Comparison of ENCODE assay signal across 21 cellular contexts in the genomic region with DNA sequence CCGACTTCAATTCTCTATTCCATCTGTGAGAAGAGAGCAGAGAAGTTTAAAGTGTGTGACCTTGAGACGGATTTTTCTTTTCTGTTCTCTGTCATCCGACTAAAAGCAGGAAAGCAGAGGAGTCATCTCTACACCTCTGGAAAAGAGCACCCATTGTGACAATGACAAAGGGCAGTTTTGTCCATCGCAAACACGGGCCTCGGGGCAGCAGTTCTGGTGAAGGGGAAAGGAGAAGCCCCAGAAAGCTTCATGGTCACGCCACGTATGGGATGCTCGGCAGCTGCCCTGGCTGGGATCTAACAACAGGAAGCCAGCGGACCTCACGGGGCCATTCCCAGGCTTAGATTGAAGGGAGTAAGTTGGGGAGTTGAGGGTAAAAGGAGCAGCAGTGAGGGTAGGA. TPM values are rescaled to one million over a fixed set of nuclear protein-coding genes. Genes with fewer than 3 reads are reported as not detected.
A peak's percentile ranks its signal among the peaks of the same experiment; 100 is the strongest.
DNase-seq lines count a peak whose midpoint lies in the region; ATAC-seq, FAIRE-seq and TF ChIP-seq lines count a peak whose summit lies in the region.
"Had no signal": no experiment of that assay in that cellular context is flagged by ENCODE, and none has a peak within 500 bp of the region (broad histone marks: within the 10 kb centered on the region; RNA-seq: fewer than 3 reads in every experiment).

No MANE protein-coding gene starts in this region.

- no peak overlapping the region for H4K8ac ChIP-seq in neuronal stem cell (ENCODE audit: low read depth, low read length)

- H2BK5ac ChIP-seq in neuronal stem cell (ENCODE audit: low read length): no peak overlapping the region

- H3K27ac ChIP-seq in K562 (ENCODE audit: extremely low read depth, low read depth, low read length): no peak overlapping the region
- H3K27ac ChIP-seq in neuronal stem cell (replicated peaks; ENCODE audit: low read length): no peak overlapping the region
- H3K27ac ChIP-seq: 22Rv1 had no signal

- no peak for TF ChIP-seq POLR2A in K562 (conservative IDR thresholded peaks at IDR 0.05)

- no peak overlapping the region for H3K14ac ChIP-seq in neuronal stem cell (ENCODE audit: low read length)

- no peak for TF ChIP-seq CTCF in K562 (IDR thresholded peaks at IDR 0.05 in 2 of 3, conservative IDR thresholded peaks at IDR 0.05 in 1 of 3; ENCODE audit: insufficient read depth in 2 of 3, low read depth in 1 of 3, low read length in 3 of 3)

- no peak overlapping the region for H4K91ac ChIP-seq in neuronal stem cell (ENCODE audit: low read depth, low read length, poor library complexity)

- H3K79me1 ChIP-seq in neuronal stem cell (ENCODE audit: low read depth, low read length): no peaks in the 10 kb centered on the region

- no peaks in the 10 kb centered on the region for H4K20me1 ChIP-seq in K562 (replicated peaks; ENCODE audit: control insufficient read depth, insufficient read depth, low read length)

- H3K36me3 Mint-ChIP-seq in activated naive CD8-positive, alpha-beta T cell: peaks cover 6% of the 10 kb centered on the region
- H3K36me3 Mint-ChIP-seq in activated naive CD8-positive, alpha-beta T cell treated with anti-CD3 and anti-CD28 coated beads for 36 hours: peaks cover 14% of the 10 kb centered on the region
- H3K36me3 Mint-ChIP-seq: CD4-positive, alpha-beta memory T cell had no signal

- H3K9me3 Mint-ChIP-seq in activated naive CD8-positive, alpha-beta T cell (ENCODE audit: low read depth): no peaks in the 10 kb centered on the region
- peaks cover 4% of the 10 kb centered on the region for H3K9me3 Mint-ChIP-seq in activated naive CD8-positive, alpha-beta T cell treated with anti-CD3 and anti-CD28 coated beads for 36 hours

- WGBS in K562 (ENCODE audit: insufficient coverage, low coverage, missing lambda C conversion rate): 80% methylated on average over 11 of the region's 11 CpGs
- WGBS in neuronal stem cell (ENCODE audit: extremely low coverage in 2 of 2, insufficient read length in 2 of 2, insufficient replicate concordance in 1 of 2), 2 donors: no CpG with 5 or more reads among the region's 11 CpGs

- peaks cover 0 to 15% of the 10 kb centered on the region in 2 experiments; a peak in 2 of 5 replicates for H3K4me1 ChIP-seq in K562 (replicated peaks in 1 of 2; ENCODE audit: control insufficient read depth in 2 of 2, insufficient read depth in 2 of 2, low read length in 2 of 2)
- no peaks in the 10 kb centered on the region for H3K4me1 ChIP-seq in neuronal stem cell (ENCODE audit: control insufficient read depth in 2 of 2, insufficient read depth in 1 of 2, low read depth in 1 of 2, low read length in 2 of 2)
- H3K4me1 ChIP-seq: Caco-2 had no signal

- DNase-seq in activated naive CD8-positive, alpha-beta T cell treated with anti-CD3 and anti-CD28 coated beads for 36 hours: no peak
- DNase-seq in GM19239 (ENCODE audit: insufficient read length, low spot score): no peak
- DNase-seq in K562 (ENCODE audit: extremely low read depth in 1 of 4, low spot score in 3 of 4): no peak
- no peak for DNase-seq in neuronal stem cell (ENCODE audit: low spot score)
- no peak for DNase-seq in OCI-M1 (lab: John Stamatoyannopoulos, UW)
- DNase-seq: C1 segment of cervical spinal cord; Caco-2; CD4-positive, alpha-beta memory T cell; DMS153; EL; GDM1; H7; HCEC 1CT had no signal

- H3K27ac Mint-ChIP-seq in activated naive CD8-positive, alpha-beta T cell: peak overlapping the region; percentile 94
- H3K27ac Mint-ChIP-seq in activated naive CD8-positive, alpha-beta T cell treated with anti-CD3 and anti-CD28 coated beads for 36 hours: no peak overlapping the region
- H3K27ac Mint-ChIP-seq: B cell had no signal

- no peak overlapping the region for H3K23ac ChIP-seq in neuronal stem cell (ENCODE audit: low read depth, low read length, poor library complexity)

- in situ Hi-C loops in K562 (cut with MboI): no loop called here

- peak overlapping the region; percentile 7; the same call in 1 of the 2 replicates for H2AFZ ChIP-seq in K562 (ENCODE audit: low read depth, low read length)
- peak overlapping the region; percentile 22 for H2AFZ ChIP-seq in neuronal stem cell (ENCODE audit: low read length)

- H2AK5ac ChIP-seq in neuronal stem cell (ENCODE audit: low read depth, low read length): no peak overlapping the region

- H3K4me3 Mint-ChIP-seq in activated naive CD8-positive, alpha-beta T cell: no peak overlapping the region
- H3K4me3 Mint-ChIP-seq in activated naive CD8-positive, alpha-beta T cell treated with anti-CD3 and anti-CD28 coated beads for 36 hours: no peak overlapping the region
- H3K4me3 Mint-ChIP-seq: B cell; CD4-positive, alpha-beta memory T cell had no signal

- ATAC-seq in K562 (no peak), HG03108 (IDR thresholded peaks at IDR 0.05; ENCODE audit: unreplicated experiment) (no peak), GM21528 (IDR thresholded peaks at IDR 0.05; ENCODE audit: low FRiP score, unreplicated experiment) (no peak)
- ATAC-seq: GM12878 had no signal

- H3K27me3 Mint-ChIP-seq in activated naive CD8-positive, alpha-beta T cell: no peaks in the 10 kb centered on the region
- H3K27me3 Mint-ChIP-seq in activated naive CD8-positive, alpha-beta T cell treated with anti-CD3 and anti-CD28 coated beads for 36 hours: no peaks in the 10 kb centered on the region
- H3K27me3 Mint-ChIP-seq: B cell; CD4-positive, alpha-beta memory T cell had no signal

- no peak overlapping the region for H2BK120ac ChIP-seq in neuronal stem cell (ENCODE audit: low read depth, low read length)

- no peaks in the 10 kb centered on the region for H3K36me3 ChIP-seq in K562 (ENCODE audit: control insufficient read depth, insufficient read depth, low read length)
- no peaks in the 10 kb centered on the region for H3K36me3 ChIP-seq in neuronal stem cell (replicated peaks in 1 of 2; ENCODE audit: control insufficient read depth in 2 of 2, insufficient read depth in 2 of 2, low read length in 2 of 2)

- no peak overlapping the region for H2BK15ac ChIP-seq in neuronal stem cell (ENCODE audit: low read length)

- no peak overlapping the region for H2BK12ac ChIP-seq in neuronal stem cell (ENCODE audit: low read length)

- H3K4me3 ChIP-seq in K562 (no peak overlapping the region), neuronal stem cell (ENCODE audit: low read length in 2 of 2) (no peak overlapping the region)
- H3K4me3 ChIP-seq: GM12878 had no signal

- H3K9ac ChIP-seq in K562 (ENCODE audit: insufficient read depth in 1 of 2, low read depth in 2 of 2, low read length in 2 of 2) (no peak overlapping the region), neuronal stem cell (ENCODE audit: low read depth, low read length, poor library complexity) (no peak overlapping the region)

- POLR2A ChIA-PET in K562 (lab: Yijun Ruan, JAX): interaction anchor here (1.2 kb wide), 1 partner anchor 8 kb away, joined by 3 read pairs; no protein-coding TSS in a partner anchor

- H3K27me3 ChIP-seq in K562 (ENCODE audit: control insufficient read depth in 2 of 2, insufficient read depth in 2 of 2, low read length in 2 of 2): no peaks in the 10 kb centered on the region
- no peaks in the 10 kb centered on the region for H3K27me3 ChIP-seq in neuronal stem cell (ENCODE audit: control insufficient read depth in 3 of 3, insufficient read depth in 3 of 3, low read depth in 1 of 3, low read length in 3 of 3)

- no peak overlapping the region for H3K18ac ChIP-seq in neuronal stem cell (ENCODE audit: low read length)

- H3K79me2 ChIP-seq in K562 (ENCODE audit: control insufficient read depth, insufficient read depth, low read length): no peaks in the 10 kb centered on the region

- FAIRE-seq in GM19239 (lab: Jason Lieb, UNC) (peak; percentile 70), K562 (lab: Jason Lieb, UNC) (no peak)
- FAIRE-seq: A204.1, GM12878, H1 had no signal

- H3K4ac ChIP-seq in neuronal stem cell (ENCODE audit: low read length): no peak overlapping the region

- H3K4me1 Mint-ChIP-seq in activated naive CD8-positive, alpha-beta T cell (ENCODE audit: low read depth): peaks cover 62% of the 10 kb centered on the region
- peaks cover 50% of the 10 kb centered on the region for H3K4me1 Mint-ChIP-seq in activated naive CD8-positive, alpha-beta T cell treated with anti-CD3 and anti-CD28 coated beads for 36 hours

- CTCF ChIA-PET in K562 (lab: Yijun Ruan, JAX; ENCODE audit: low intra/inter-chr PET ratio): no interaction called here

- no peak for TF ChIP-seq EP300 in K562 (IDR thresholded peaks at IDR 0.05; ENCODE audit: low read length)

- H3K9me3 ChIP-seq in K562 (replicated peaks; ENCODE audit: control insufficient read depth, insufficient read depth, low read depth, low read length) (no peaks in the 10 kb centered on the region; the same call in 1 of the 2 replicates), neuronal stem cell (replicated peaks in 1 of 2; ENCODE audit: control insufficient read depth in 2 of 2, insufficient read depth in 1 of 2, low read depth in 1 of 2, low read length in 2 of 2) (no peaks in the 10 kb centered on the region)
- H3K9me3 ChIP-seq: Caco-2 had no signal

- no TSS peak for BruUV-seq in K562 (replicated peaks; lab: Mats Ljungman, UMichigan)

- H3K4me2 ChIP-seq in K562 (ENCODE audit: insufficient read depth, low read length) (no peak overlapping the region), neuronal stem cell (ENCODE audit: insufficient read depth, low read length, poor library complexity, severe bottlenecking) (no peak overlapping the region)

- intact Hi-C loops in K562 (cut with micrococcal nuclease): no loop called here

- no peak for TF ChIP-seq RAD21 in K562 (CRISPR knock-in tag; conservative IDR thresholded peaks at IDR 0.05 in 1 of 2, IDR thresholded peaks at IDR 0.05 in 1 of 2)

- no peaks in the 10 kb centered on the region for H3K9me1 ChIP-seq in K562 (ENCODE audit: control insufficient read depth, insufficient read depth, low read length)

RNA-seq across cellular contexts. Expression of gene HBS1L, which starts 52.0 kb away (rescaled TPM):
- total RNA-seq in activated naive CD8-positive, alpha-beta T cell treated with anti-CD3 and anti-CD28 coated beads for 36 hours: 100 to 1,000 TPM; 147 to 151 TPM
- total RNA-seq in K562 (2011; cell fraction: chromatin; rRNA removed; ENCODE audit: low replicate concordance): 82.7 and 242 TPM in 2 replicates
- total RNA-seq in K562 (2011; cell fraction: nucleolus; rRNA removed): 27.5 and 35.5 TPM in 2 replicates
- 68.2 and 121 TPM in 2 replicates for total RNA-seq in K562 (2011; cell fraction: nucleoplasm; rRNA removed)
- total RNA-seq in K562 (2014; rRNA removed): 133 and 145 TPM in 2 replicates
- total RNA-seq in K562 (2014; rRNA removed; fragmentation: Illumina TruSeq; extraction: Trizol): 184 and 207 TPM in 2 replicates
- 161 and 170 TPM in 2 replicates for total RNA-seq in K562 (2015; rRNA removed; fragmentation: Illumina TruSeq; extraction: Trizol)
- total RNA-seq in K562 (2021): 128 and 140 TPM in 2 replicates
- 131 and 175 TPM in 2 replicates for polyA plus RNA-seq in K562 (2011; rRNA removed)
- 34.0 and 60.3 TPM in 2 replicates for polyA plus RNA-seq in K562 (2011; cell fraction: cytosol; rRNA removed)
- polyA plus RNA-seq in K562 (2011; cell fraction: nucleus; rRNA removed): 57.7 and 92.5 TPM in 2 replicates
- polyA plus RNA-seq in K562 (2012): 75.8 and 104 TPM in 2 replicates
- polyA plus RNA-seq in K562 (2014; fragmentation: Illumina TruSeq; extraction: Trizol): 117 and 121 TPM in 2 replicates
- polyA plus RNA-seq in K562 (2014; fragmentation: Nextera tagmentation; extraction: Ambion mirVana): 100 to 1,000 TPM; 101 to 199 TPM
- 115 and 120 TPM in 2 replicates for polyA plus RNA-seq in K562 (2014; rRNA removed)
- 345 and 377 TPM in 2 replicates for polyA minus RNA-seq in K562 (2011; rRNA and poly(A)+ RNA removed)
- 82.5 and 96.0 TPM in 2 replicates for polyA minus RNA-seq in K562 (2011; cell fraction: cytosol; rRNA and poly(A)+ RNA removed)
- polyA minus RNA-seq in K562 (2011; cell fraction: nucleus; rRNA and poly(A)+ RNA removed): 84.1 and 152 TPM in 2 replicates
- polyA plus RNA-seq in neuronal stem cell (2013, experiment 1 of 2): 59.9 TPM
- 59.8 TPM for polyA plus RNA-seq in neuronal stem cell (2013, experiment 2 of 2)
